ENCODE assay signal across 15 cellular contexts in the genomic region with DNA sequence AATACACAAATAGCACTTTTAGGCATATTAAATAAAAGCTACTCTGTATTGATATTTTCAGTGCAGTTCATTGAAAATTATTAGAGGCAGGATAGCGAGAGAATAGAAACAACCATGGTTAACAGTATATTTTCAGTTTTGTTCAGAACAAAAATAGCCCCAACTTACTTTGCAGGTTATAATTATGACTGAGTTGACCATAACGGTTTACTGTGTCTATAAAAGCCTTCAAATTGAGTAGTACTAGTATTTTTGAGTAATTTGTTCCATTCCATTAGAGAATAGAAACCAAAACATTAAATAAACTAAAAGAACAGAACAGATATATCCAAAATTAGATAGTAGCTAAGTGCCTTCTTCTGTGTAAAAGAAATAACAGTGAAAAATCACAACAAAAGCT.
DNase-seq lines count a peak whose midpoint lies in the region; ATAC-seq and TF ChIP-seq lines count a peak whose summit lies in the region.
"Had no signal": no experiment of that assay in that cellular context is flagged by ENCODE, and none has a peak within 500 bp of the region (broad histone marks: within the 10 kb centered on the region; RNA-seq: fewer than 3 reads in every experiment).

No MANE protein-coding gene starts in this region.

- H3K36me3 ChIP-seq in WERI-Rb-1 = no peaks in the 10 kb centered on the region
- H3K36me3 ChIP-seq: lower lobe of right lung had no signal

- H3K36me3 Mint-ChIP-seq in progenitor cell of endocrine pancreas (ENCODE audit: insufficient read depth) = no peaks in the 10 kb centered on the region
- H3K36me3 Mint-ChIP-seq in activated T-cell treated with anti-CD3 and anti-CD28 coated beads, Interleukin-2, amount 50 U/mL, for 4 hours (ENCODE audit: insufficient read depth) = no peaks in the 10 kb centered on the region

- H3K27ac ChIP-seq in WERI-Rb-1 = no peak overlapping the region
- H3K27ac ChIP-seq: lower lobe of right lung, PC-9 had no signal

- H3K4me1 Mint-ChIP-seq in progenitor cell of endocrine pancreas (ENCODE audit: low read depth) = peaks cover 22% of the 10 kb centered on the region
- no peaks in the 10 kb centered on the region for H3K4me1 Mint-ChIP-seq in activated T-cell treated with anti-CD3 and anti-CD28 coated beads, Interleukin-2, amount 50 U/mL, for 4 hours (ENCODE audit: low read depth)

- H3K9me3 Mint-ChIP-seq in progenitor cell of endocrine pancreas (ENCODE audit: low read depth) = no peaks in the 10 kb centered on the region
- peaks cover 19% of the 10 kb centered on the region for H3K9me3 Mint-ChIP-seq in activated T-cell treated with anti-CD3 and anti-CD28 coated beads, Interleukin-2, amount 50 U/mL, for 4 hours

- no peak overlapping the region for H3K27ac Mint-ChIP-seq in progenitor cell of endocrine pancreas
- H3K27ac Mint-ChIP-seq: activated CD8-positive, alpha-beta T cell treated with anti-CD3 and anti-CD28 coated beads, Interleukin-2, amount 10 ng/mL, durations not matched to agents 7 days and 5 days had no signal

- H3K4me3 Mint-ChIP-seq in progenitor cell of endocrine pancreas (ENCODE audit: low read depth) = no peak overlapping the region
- no peak overlapping the region for H3K4me3 Mint-ChIP-seq in activated T-cell treated with anti-CD3 and anti-CD28 coated beads, Interleukin-2, amount 50 U/mL, for 4 hours
- H3K4me3 Mint-ChIP-seq: activated CD8-positive, alpha-beta T cell treated with anti-CD3 and anti-CD28 coated beads, Interleukin-2, amount 10 ng/mL, durations not matched to agents 7 days and 5 days had no signal

- H3K9me3 ChIP-seq in WERI-Rb-1 (ENCODE audit: severe bottlenecking) = no peaks in the 10 kb centered on the region
- H3K9me3 ChIP-seq: lower lobe of right lung had no signal

- H3K27me3 Mint-ChIP-seq in progenitor cell of endocrine pancreas = no peaks in the 10 kb centered on the region
- no peaks in the 10 kb centered on the region for H3K27me3 Mint-ChIP-seq in activated T-cell treated with anti-CD3 and anti-CD28 coated beads, Interleukin-2, amount 50 U/mL, for 4 hours (ENCODE audit: low read depth)

- peak; percentile 86 for ATAC-seq in GM18498 (IDR thresholded peaks at IDR 0.05; ENCODE audit: unreplicated experiment)
- peak; percentile 70 for ATAC-seq in HG02763 (IDR thresholded peaks at IDR 0.05; ENCODE audit: unreplicated experiment)
- peak; percentile 86 for ATAC-seq in HG03378 (IDR thresholded peaks at IDR 0.05; ENCODE audit: unreplicated experiment)
- no peak for ATAC-seq in Right ventricle myocardium inferior
- no peak for ATAC-seq in activated T-cell treated with anti-CD3 and anti-CD28 coated beads, Interleukin-2, amount 50 U/mL, for 4 hours
- ATAC-seq: activated CD8-positive, alpha-beta T cell treated with anti-CD3 and anti-CD28 coated beads, Interleukin-2, amount 10 ng/mL, durations not matched to agents 7 days and 5 days; lower lobe of right lung had no signal

- intact Hi-C loops in Right ventricle myocardium inferior (cut with DNase I) = no loop called here

- no peak overlapping the region for H3K4me3 ChIP-seq in WERI-Rb-1 (ENCODE audit: low read depth, low read length)
- H3K4me3 ChIP-seq: lower lobe of right lung, PC-9 had no signal

- H3K27me3 ChIP-seq in WERI-Rb-1 (ENCODE audit: insufficient read depth, low read depth, severe bottlenecking) = no peaks in the 10 kb centered on the region

- TF ChIP-seq CTCF in GM20000 (IDR thresholded peaks at IDR 0.05; ENCODE audit: extremely low read depth, missing control alignments) (no peak), WERI-Rb-1 (IDR thresholded peaks at IDR 0.05; ENCODE audit: low read depth, low read length) (no peak), progenitor cell of endocrine pancreas (IDR thresholded peaks at IDR 0.05; ENCODE audit: unreplicated experiment) (no peak)

- peak; percentile 17 for DNase-seq in GM20000 (ENCODE audit: low spot score)
- DNase-seq in WERI-Rb-1 = no peak
- no peak for DNase-seq in Right ventricle myocardium inferior (ENCODE audit: missing footprints)
- no peak for DNase-seq in progenitor cell of endocrine pancreas (ENCODE audit: low spot score, unreplicated experiment)
- DNase-seq in activated T-cell treated with anti-CD3 and anti-CD28 coated beads, Interleukin-2, amount 50 U/mL, for 4 hours = no peak
- DNase-seq: activated CD8-positive, alpha-beta T cell treated with anti-CD3 and anti-CD28 coated beads, Interleukin-2, amount 10 ng/mL, durations not matched to agents 7 days and 5 days; activated naive CD4-positive, alpha-beta T cell treated with anti-CD3 and anti-CD28 coated beads, Interleukin-2, amount 50 U/mL, for 16 hours; caudate nucleus; lower lobe of right lung; nucleus accumbens; PC-9; stimulated activated CD4-positive, alpha-beta T cell treated with anti-CD3 and anti-CD28 coated beads, Interleukin-15, amount 100 ng/mL, for 24 hours had no signal

Comparison
In these comparisons a context has a peak if more than half of its experiments do, and no peak if none do; other contexts are left out.
1. ATAC-seq: peak in GM18498 (single experiment), HG02763 (single experiment) and HG03378 (single experiment); none in Right ventricle myocardium inferior (single experiment) and activated T-cell treated with anti-CD3 and anti-CD28 coated beads, Interleukin-2, amount 50 U/mL, for 4 hours (0 of 2).